Comparison of ENCODE assay signal across 1 cellular context in the genomic region with DNA sequence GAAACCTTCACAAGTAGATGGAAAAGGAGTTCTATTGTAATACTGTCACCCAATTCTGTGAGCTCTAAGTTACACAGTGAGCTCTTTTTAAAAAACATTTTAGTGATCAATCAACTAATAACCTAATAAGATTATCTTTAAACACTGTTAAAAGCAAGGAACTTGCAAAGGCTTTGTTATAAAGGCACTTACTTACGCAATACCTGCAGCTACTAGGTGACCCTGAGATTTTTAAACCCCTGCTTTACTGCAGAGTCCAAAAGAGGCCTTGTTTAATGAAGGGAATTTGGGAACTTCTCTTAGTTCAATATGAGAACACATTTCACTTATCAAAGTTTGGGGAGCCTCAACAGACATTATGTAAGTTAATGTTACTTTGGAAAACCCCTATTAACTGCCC.
TF ChIP-seq lines count a peak whose summit lies in the region.

No MANE protein-coding gene starts in this region.

TF ChIP-seq in K562, 482 proteins besides CTCF, POLR2A, EP300 and RAD21:
- TF ChIP-seq, protein P1, sequence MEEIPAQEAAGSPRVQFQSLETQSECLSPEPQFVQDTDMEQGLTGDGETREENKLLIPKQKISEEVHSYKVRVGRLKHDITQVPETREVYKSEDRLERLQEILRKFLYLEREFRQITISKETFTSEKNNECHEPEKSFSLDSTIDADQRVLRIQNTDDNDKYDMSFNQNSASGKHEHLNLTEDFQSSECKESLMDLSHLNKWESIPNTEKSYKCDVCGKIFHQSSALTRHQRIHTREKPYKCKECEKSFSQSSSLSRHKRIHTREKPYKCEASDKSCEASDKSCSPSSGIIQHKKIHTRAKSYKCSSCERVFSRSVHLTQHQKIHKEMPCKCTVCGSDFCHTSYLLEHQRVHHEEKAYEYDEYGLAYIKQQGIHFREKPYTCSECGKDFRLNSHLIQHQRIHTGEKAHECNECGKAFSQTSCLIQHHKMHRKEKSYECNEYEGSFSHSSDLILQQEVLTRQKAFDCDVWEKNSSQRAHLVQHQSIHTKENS (CRISPR knock-in tag; IDR thresholded peaks at IDR 0.05): no peak
- TF ChIP-seq CEBPG (CRISPR knock-in tag; IDR thresholded peaks at IDR 0.05): no peak
- TF ChIP-seq CEBPG (tag; conservative IDR thresholded peaks at IDR 0.05 in 1 of 2, IDR thresholded peaks at IDR 0.05 in 1 of 2): peak; percentile 50 to 84; a peak in 3 of 4 replicates
- TF ChIP-seq CEBPB (tag; IDR thresholded peaks at IDR 0.05): peak; percentile 76
